ENCODE assay signal across 13 cellular contexts in genomic region chr4:6360385-6360784, GRCh38.
A peak's percentile ranks its signal among the peaks of the same experiment; 100 is the strongest.
DNase-seq lines count a peak whose midpoint lies in the region; ATAC-seq and TF ChIP-seq lines count a peak whose summit lies in the region.
"Had no signal": no experiment of that assay in that cellular context is flagged by ENCODE, and none has a peak within 500 bp of the region (broad histone marks: within the 10 kb centered on the region; RNA-seq: fewer than 3 reads in every experiment).

No MANE protein-coding gene starts in this region.

- CTCF ChIA-PET in Calu3 (lab: Charles Lee) = no interaction called here

- no peak overlapping the region for H3K27ac Mint-ChIP-seq in osteocyte (ENCODE audit: unreplicated experiment)
- H3K27ac Mint-ChIP-seq in Calu3 (ENCODE audit: unreplicated experiment) = no peak overlapping the region
- H3K27ac Mint-ChIP-seq: activated T-helper 2 cell treated with anti-CD3 and anti-CD28 coated beads, Interferon-gamma antibody, Interleukin-2, Interleukin-4, amounts not matched to agents 10 μg/mL and 5 μg/mL and 100 μg/mL, durations not matched to agents 14 hours and 24 hours and 36 hours had no signal

- ATAC-seq in left cardiac atrium = no peak

- no peaks in the 10 kb centered on the region for H3K36me3 ChIP-seq in NT2/D1 (ENCODE audit: insufficient read depth, insufficient read length, low read length)

- no peak overlapping the region for H3K4me3 ChIP-seq in NT2/D1 (ENCODE audit: insufficient read length, low read depth)

- H3K4me3 Mint-ChIP-seq in osteocyte (ENCODE audit: unreplicated experiment) (no peak overlapping the region), Calu3 (ENCODE audit: low read depth, unreplicated experiment) (no peak overlapping the region)

- H3K27me3 ChIP-seq in NT2/D1 (ENCODE audit: insufficient read depth, insufficient read length) = peaks cover 14% of the 10 kb centered on the region

- DNase-seq in NCI-H82 (lab: John Stamatoyannopoulos, UW) (peak; percentile 32), NCI-H82 treated with DMSO at 0.1 percent for 48 hours (lab: John Stamatoyannopoulos, UW; ENCODE audit: unreplicated experiment) (no peak), NT2/D1 (ENCODE audit: low read depth, low spot score) (peak; percentile 36), iPS-NIHi7 (ENCODE audit: extremely low spot score) (peak; percentile 54), osteocyte (ENCODE audit: extremely low spot score, unreplicated experiment) (no peak), left cardiac atrium (no peak), Calu3 (no peak)
- DNase-seq: activated CD8-positive, alpha-beta memory T cell treated with anti-CD3 and anti-CD28 coated beads for 24 hours; amniotic stem cell; dermis blood vessel endothelial cell; NCI-H2081 treated with DMSO at 0.1 percent for 48 hours had no signal

- no peaks in the 10 kb centered on the region for H3K36me3 Mint-ChIP-seq in osteocyte (ENCODE audit: unreplicated experiment)
- H3K36me3 Mint-ChIP-seq in Calu3 (ENCODE audit: insufficient read depth, unreplicated experiment) = peaks cover 5% of the 10 kb centered on the region

- H3K27ac ChIP-seq in temporal lobe (ENCODE audit: low read depth, low read length) = peak overlapping the region; percentile 56

- no peak overlapping the region for H3K9ac ChIP-seq in NT2/D1 (ENCODE audit: insufficient read length, low read depth)

- peaks cover 4% of the 10 kb centered on the region for H3K4me1 ChIP-seq in NT2/D1 (ENCODE audit: insufficient read depth, insufficient read length)

- H3K4me1 Mint-ChIP-seq in osteocyte (ENCODE audit: unreplicated experiment) = no peaks in the 10 kb centered on the region
- H3K4me1 Mint-ChIP-seq in Calu3 (ENCODE audit: low read depth, unreplicated experiment) = no peaks in the 10 kb centered on the region

- no peaks in the 10 kb centered on the region for H3K9me3 ChIP-seq in NT2/D1 (ENCODE audit: insufficient read depth, low read length)

- peaks cover 4% of the 10 kb centered on the region for H3K27me3 Mint-ChIP-seq in osteocyte (ENCODE audit: unreplicated experiment)
- H3K27me3 Mint-ChIP-seq in Calu3 (ENCODE audit: unreplicated experiment) = no peaks in the 10 kb centered on the region

- no TSS peak for BruUV-seq in Calu3 (replicated peaks; lab: Mats Ljungman, UMichigan)

- no peak for TF ChIP-seq CTCF in osteocyte (IDR thresholded peaks at IDR 0.05)
- no peak for TF ChIP-seq CTCF in Calu3 (IDR thresholded peaks at IDR 0.05; ENCODE audit: unreplicated experiment)

- H3K9me3 Mint-ChIP-seq in osteocyte (ENCODE audit: unreplicated experiment) = no peaks in the 10 kb centered on the region
- no peaks in the 10 kb centered on the region for H3K9me3 Mint-ChIP-seq in Calu3 (ENCODE audit: low read depth, unreplicated experiment)
- H3K9me3 Mint-ChIP-seq: activated T-helper 2 cell treated with anti-CD3 and anti-CD28 coated beads, Interferon-gamma antibody, Interleukin-2, Interleukin-4, amounts not matched to agents 10 μg/mL and 5 μg/mL and 100 μg/mL, durations not matched to agents 14 hours and 24 hours and 36 hours had no signal

- intact Hi-C loops in left cardiac atrium (cut with DNase I) (no loop called here), Calu3 (cut with micrococcal nuclease; ENCODE audit: unreplicated experiment) (no loop called here)

Comparison
In these comparisons a context has a peak if more than half of its experiments do, and no peak if none do; other contexts are left out.
1. DNase-seq: peak in NCI-H82 (single experiment), NT2/D1 (single experiment) and iPS-NIHi7 (single experiment); none in NCI-H82 treated with DMSO at 0.1 percent for 48 hours (single experiment), osteocyte (single experiment), left cardiac atrium (single experiment) and Calu3 (single experiment).